1 cellular context compared by ENCODE assay signal in the genomic region with DNA sequence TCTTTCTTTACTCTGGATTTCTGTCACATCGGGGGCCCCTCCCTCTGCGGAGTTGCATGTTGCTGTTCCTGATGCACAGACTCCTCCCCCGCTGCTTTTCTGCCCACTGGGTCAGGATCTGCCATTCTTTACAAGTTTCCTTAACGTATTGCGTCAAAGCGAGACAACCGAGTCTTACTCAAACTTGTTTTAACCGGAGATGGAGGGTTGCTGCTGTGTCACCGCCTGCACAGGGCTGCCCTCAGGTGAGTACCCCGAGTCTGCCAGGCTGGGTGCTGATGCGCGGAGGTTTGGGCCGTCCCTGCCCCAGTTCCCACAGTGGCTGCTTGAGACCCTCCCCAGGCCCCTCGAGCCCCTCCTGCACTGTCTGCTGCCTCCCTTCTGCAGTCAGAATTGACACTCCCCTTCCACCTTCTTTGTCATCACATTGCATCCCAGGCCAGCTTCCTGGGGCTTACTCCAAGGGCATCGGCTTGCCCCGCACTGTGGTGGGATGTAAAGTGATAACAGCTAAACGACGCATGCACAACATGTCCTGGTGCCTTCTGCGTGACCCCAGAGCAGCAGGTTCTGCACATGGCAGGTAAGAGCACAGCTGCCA.
TF ChIP-seq lines count a peak whose summit lies in the region.

No MANE protein-coding gene starts in this region.

TF ChIP-seq in WTC11, 78 proteins besides CTCF, POLR2A, EP300 and RAD21 (continued from another document):
- TF ChIP-seq, protein P1, sequence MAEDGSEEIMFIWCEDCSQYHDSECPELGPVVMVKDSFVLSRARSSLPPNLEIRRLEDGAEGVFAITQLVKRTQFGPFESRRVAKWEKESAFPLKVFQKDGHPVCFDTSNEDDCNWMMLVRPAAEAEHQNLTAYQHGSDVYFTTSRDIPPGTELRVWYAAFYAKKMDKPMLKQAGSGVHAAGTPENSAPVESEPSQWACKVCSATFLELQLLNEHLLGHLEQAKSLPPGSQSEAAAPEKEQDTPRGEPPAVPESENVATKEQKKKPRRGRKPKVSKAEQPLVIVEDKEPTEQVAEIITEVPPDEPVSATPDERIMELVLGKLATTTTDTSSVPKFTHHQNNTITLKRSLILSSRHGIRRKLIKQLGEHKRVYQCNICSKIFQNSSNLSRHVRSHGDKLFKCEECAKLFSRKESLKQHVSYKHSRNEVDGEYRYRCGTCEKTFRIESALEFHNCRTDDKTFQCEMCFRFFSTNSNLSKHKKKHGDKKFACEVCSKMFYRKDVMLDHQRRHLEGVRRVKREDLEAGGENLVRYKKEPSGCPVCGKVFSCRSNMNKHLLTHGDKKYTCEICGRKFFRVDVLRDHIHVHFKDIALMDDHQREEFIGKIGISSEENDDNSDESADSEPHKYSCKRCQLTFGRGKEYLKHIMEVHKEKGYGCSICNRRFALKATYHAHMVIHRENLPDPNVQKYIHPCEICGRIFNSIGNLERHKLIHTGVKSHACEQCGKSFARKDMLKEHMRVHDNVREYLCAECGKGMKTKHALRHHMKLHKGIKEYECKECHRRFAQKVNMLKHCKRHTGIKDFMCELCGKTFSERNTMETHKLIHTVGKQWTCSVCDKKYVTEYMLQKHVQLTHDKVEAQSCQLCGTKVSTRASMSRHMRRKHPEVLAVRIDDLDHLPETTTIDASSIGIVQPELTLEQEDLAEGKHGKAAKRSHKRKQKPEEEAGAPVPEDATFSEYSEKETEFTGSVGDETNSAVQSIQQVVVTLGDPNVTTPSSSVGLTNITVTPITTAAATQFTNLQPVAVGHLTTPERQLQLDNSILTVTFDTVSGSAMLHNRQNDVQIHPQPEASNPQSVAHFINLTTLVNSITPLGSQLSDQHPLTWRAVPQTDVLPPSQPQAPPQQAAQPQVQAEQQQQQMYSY (CRISPR knock-in tag; IDR thresholded peaks at IDR 0.05) = no peak
- TF ChIP-seq ZNF671 (CRISPR knock-in tag; IDR thresholded peaks at IDR 0.05) (no peak), ESRRA (CRISPR knock-in tag; IDR thresholded peaks at IDR 0.05; ENCODE audit: borderline replicate concordance) (no peak)
- TF ChIP-seq, protein P2, sequence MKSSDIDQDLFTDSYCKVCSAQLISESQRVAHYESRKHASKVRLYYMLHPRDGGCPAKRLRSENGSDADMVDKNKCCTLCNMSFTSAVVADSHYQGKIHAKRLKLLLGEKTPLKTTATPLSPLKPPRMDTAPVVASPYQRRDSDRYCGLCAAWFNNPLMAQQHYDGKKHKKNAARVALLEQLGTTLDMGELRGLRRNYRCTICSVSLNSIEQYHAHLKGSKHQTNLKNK (CRISPR knock-in tag; IDR thresholded peaks at IDR 0.05) = no peak
- TF ChIP-seq, protein P3, sequence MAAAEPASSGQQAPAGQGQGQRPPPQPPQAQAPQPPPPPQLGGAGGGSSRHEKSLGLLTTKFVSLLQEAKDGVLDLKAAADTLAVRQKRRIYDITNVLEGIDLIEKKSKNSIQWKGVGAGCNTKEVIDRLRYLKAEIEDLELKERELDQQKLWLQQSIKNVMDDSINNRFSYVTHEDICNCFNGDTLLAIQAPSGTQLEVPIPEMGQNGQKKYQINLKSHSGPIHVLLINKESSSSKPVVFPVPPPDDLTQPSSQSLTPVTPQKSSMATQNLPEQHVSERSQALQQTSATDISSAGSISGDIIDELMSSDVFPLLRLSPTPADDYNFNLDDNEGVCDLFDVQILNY (CRISPR knock-in tag; IDR thresholded peaks at IDR 0.05) = no peak
- TF ChIP-seq, protein P4, sequence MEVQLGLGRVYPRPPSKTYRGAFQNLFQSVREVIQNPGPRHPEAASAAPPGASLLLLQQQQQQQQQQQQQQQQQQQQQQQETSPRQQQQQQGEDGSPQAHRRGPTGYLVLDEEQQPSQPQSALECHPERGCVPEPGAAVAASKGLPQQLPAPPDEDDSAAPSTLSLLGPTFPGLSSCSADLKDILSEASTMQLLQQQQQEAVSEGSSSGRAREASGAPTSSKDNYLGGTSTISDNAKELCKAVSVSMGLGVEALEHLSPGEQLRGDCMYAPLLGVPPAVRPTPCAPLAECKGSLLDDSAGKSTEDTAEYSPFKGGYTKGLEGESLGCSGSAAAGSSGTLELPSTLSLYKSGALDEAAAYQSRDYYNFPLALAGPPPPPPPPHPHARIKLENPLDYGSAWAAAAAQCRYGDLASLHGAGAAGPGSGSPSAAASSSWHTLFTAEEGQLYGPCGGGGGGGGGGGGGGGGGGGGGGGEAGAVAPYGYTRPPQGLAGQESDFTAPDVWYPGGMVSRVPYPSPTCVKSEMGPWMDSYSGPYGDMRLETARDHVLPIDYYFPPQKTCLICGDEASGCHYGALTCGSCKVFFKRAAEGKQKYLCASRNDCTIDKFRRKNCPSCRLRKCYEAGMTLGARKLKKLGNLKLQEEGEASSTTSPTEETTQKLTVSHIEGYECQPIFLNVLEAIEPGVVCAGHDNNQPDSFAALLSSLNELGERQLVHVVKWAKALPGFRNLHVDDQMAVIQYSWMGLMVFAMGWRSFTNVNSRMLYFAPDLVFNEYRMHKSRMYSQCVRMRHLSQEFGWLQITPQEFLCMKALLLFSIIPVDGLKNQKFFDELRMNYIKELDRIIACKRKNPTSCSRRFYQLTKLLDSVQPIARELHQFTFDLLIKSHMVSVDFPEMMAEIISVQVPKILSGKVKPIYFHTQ (CRISPR knock-in tag; IDR thresholded peaks at IDR 0.05) = no peak
- TF ChIP-seq, protein P5, sequence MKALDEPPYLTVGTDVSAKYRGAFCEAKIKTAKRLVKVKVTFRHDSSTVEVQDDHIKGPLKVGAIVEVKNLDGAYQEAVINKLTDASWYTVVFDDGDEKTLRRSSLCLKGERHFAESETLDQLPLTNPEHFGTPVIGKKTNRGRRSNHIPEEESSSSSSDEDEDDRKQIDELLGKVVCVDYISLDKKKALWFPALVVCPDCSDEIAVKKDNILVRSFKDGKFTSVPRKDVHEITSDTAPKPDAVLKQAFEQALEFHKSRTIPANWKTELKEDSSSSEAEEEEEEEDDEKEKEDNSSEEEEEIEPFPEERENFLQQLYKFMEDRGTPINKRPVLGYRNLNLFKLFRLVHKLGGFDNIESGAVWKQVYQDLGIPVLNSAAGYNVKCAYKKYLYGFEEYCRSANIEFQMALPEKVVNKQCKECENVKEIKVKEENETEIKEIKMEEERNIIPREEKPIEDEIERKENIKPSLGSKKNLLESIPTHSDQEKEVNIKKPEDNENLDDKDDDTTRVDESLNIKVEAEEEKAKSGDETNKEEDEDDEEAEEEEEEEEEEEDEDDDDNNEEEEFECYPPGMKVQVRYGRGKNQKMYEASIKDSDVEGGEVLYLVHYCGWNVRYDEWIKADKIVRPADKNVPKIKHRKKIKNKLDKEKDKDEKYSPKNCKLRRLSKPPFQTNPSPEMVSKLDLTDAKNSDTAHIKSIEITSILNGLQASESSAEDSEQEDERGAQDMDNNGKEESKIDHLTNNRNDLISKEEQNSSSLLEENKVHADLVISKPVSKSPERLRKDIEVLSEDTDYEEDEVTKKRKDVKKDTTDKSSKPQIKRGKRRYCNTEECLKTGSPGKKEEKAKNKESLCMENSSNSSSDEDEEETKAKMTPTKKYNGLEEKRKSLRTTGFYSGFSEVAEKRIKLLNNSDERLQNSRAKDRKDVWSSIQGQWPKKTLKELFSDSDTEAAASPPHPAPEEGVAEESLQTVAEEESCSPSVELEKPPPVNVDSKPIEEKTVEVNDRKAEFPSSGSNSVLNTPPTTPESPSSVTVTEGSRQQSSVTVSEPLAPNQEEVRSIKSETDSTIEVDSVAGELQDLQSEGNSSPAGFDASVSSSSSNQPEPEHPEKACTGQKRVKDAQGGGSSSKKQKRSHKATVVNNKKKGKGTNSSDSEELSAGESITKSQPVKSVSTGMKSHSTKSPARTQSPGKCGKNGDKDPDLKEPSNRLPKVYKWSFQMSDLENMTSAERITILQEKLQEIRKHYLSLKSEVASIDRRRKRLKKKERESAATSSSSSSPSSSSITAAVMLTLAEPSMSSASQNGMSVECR (CRISPR knock-in tag; IDR thresholded peaks at IDR 0.05; ENCODE audit: borderline replicate concordance) = no peak
